10 cellular contexts compared by ENCODE assay signal in genomic region chr11:115659061-115659963, GRCh38.
A peak's percentile ranks its signal among the peaks of the same experiment; 100 is the strongest.
DNase-seq lines count a peak whose midpoint lies in the region; ATAC-seq, FAIRE-seq and TF ChIP-seq lines count a peak whose summit lies in the region.
"Had no signal": no experiment of that assay in that cellular context is flagged by ENCODE, and none has a peak within 500 bp of the region (broad histone marks: within the 10 kb centered on the region; RNA-seq: fewer than 3 reads in every experiment).

No MANE protein-coding gene starts in this region.

- H3K4ac ChIP-seq in H9 (ENCODE audit: low read depth, low read length), result no peak overlapping the region

- H2BK5ac ChIP-seq in H9 (ENCODE audit: insufficient read length, low read length), result no peak overlapping the region

- no peak overlapping the region for H3K4me3 ChIP-seq in RWPE2 (ENCODE audit: severe bottlenecking)
- peak overlapping the region; percentile 48 to 55 (median 52) for H3K4me3 ChIP-seq in gastrocnemius medialis
- peak overlapping the region in 1 of 2 donors; percentile 43 for H3K4me3 ChIP-seq in kidney (ENCODE audit: low read length in 2 of 2)

- no peak overlapping the region for H2BK12ac ChIP-seq in H9 (ENCODE audit: insufficient read length, low read depth, low read length)

- H3K4me2 ChIP-seq in H9 (ENCODE audit: insufficient read depth, insufficient read length, low read length), result peak overlapping the region; percentile 79

- H3K27me3 ChIP-seq in H9 (ENCODE audit: insufficient read depth, low read length) (peaks cover 23% of the 10 kb centered on the region; the same call in 1 of the 2 replicates), RWPE2 (ENCODE audit: insufficient read depth, poor library complexity, severe bottlenecking) (peaks cover 11% of the 10 kb centered on the region), gastrocnemius medialis (peaks cover 8 to 17% (median 11%) of the 10 kb centered on the region in 3 donors)

- H2AFZ ChIP-seq in H9 (ENCODE audit: low read length), result no peak overlapping the region

- H2BK120ac ChIP-seq in H9 (ENCODE audit: low read depth, low read length, poor library complexity, severe bottlenecking), result no peak overlapping the region

- H3K18ac ChIP-seq in H9 (ENCODE audit: insufficient read length, low read depth, low read length), result no peak overlapping the region

- no peak overlapping the region for H2AK5ac ChIP-seq in H9 (ENCODE audit: insufficient read length, low read length)

- no peak overlapping the region for H3K23ac ChIP-seq in H9 (ENCODE audit: insufficient read length, low read depth, low read length)

- FAIRE-seq in kidney (lab: Jason Lieb, UNC), result no peak

- no peaks in the 10 kb centered on the region for H3K4me1 ChIP-seq in H9 (ENCODE audit: insufficient read depth, low read length)
- no peaks in the 10 kb centered on the region for H3K4me1 ChIP-seq in RWPE2 (ENCODE audit: insufficient read depth, poor library complexity, severe bottlenecking)
- H3K4me1 ChIP-seq in gastrocnemius medialis, result peaks cover 0 to 6% of the 10 kb centered on the region in 2 donors
- peaks cover 0 to 4% of the 10 kb centered on the region in 2 donors for H3K4me1 ChIP-seq in kidney (ENCODE audit: control insufficient read depth in 1 of 2, insufficient read depth in 1 of 2, low read depth in 1 of 2, low read length in 2 of 2)

- H3K36me3 Mint-ChIP-seq in H9 (ENCODE audit: insufficient read depth in 1 of 3, low read depth in 3 of 3), result no peaks in the 10 kb centered on the region
- H3K36me3 Mint-ChIP-seq in naive thymus-derived CD8-positive, alpha-beta T cell, result peaks cover 0 to 5% (median 0%) of the 10 kb centered on the region in 3 donors

- in situ Hi-C loops in gastrocnemius medialis (cut with MboI; ENCODE audit: low sequenced_read_pairs in 4 of 4), result no loop called here

- H3K23me2 ChIP-seq in H9 (ENCODE audit: insufficient read length, low read depth, low read length, poor library complexity, severe bottlenecking), result peaks cover 12% of the 10 kb centered on the region

- H3K14ac ChIP-seq in H9 (ENCODE audit: insufficient read depth, low read length), result no peak overlapping the region

- no peaks in the 10 kb centered on the region for H3K9me3 Mint-ChIP-seq in H9
- peaks cover 0 to 7% (median 0%) of the 10 kb centered on the region in 9 donors for H3K9me3 Mint-ChIP-seq in naive thymus-derived CD8-positive, alpha-beta T cell

- H3K27ac ChIP-seq in H9 (ENCODE audit: insufficient read length, low read depth, low read length) (no peak overlapping the region), RWPE2 (ENCODE audit: poor library complexity, severe bottlenecking) (no peak overlapping the region), gastrocnemius medialis (peak overlapping the region in 2 of 4 donors; percentile 36 to 40), kidney (ENCODE audit: low read depth in 2 of 2, low read length in 2 of 2) (no peak overlapping the region)
- H3K27ac ChIP-seq: neutrophil had no signal

- peak overlapping the region; percentile 67 to 85 for H3K4me3 Mint-ChIP-seq in H9
- peak overlapping the region in 1 of 10 donors; percentile 18 for H3K4me3 Mint-ChIP-seq in naive thymus-derived CD8-positive, alpha-beta T cell

- no peak overlapping the region for H2BK20ac ChIP-seq in H9 (ENCODE audit: low read depth, low read length, poor library complexity, severe bottlenecking)

- DNase-seq in H9 (peak; percentile 51), RWPE2 (ENCODE audit: low spot score) (no peak), hepatic stellate cell (ENCODE audit: low spot score) (peak; percentile 19), gastrocnemius medialis (no peak), SW 1271 (lab: John Stamatoyannopoulos, UW) (no peak), kidney (no peak)
- DNase-seq in naive thymus-derived CD8-positive, alpha-beta T cell, result no peak
- DNase-seq: NCI-H2107 had no signal

- no peak overlapping the region for H3K27ac Mint-ChIP-seq in H9
- H3K27ac Mint-ChIP-seq in naive thymus-derived CD8-positive, alpha-beta T cell, result no peak overlapping the region

- H4K5ac ChIP-seq in H9 (ENCODE audit: insufficient read length, low read depth, low read length), result no peak overlapping the region

- H3K27me3 Mint-ChIP-seq in H9 (ENCODE audit: low read depth), result peaks cover 95% of the 10 kb centered on the region
- peaks cover 8 to 64% (median 32%) of the 10 kb centered on the region in 5 donors for H3K27me3 Mint-ChIP-seq in naive thymus-derived CD8-positive, alpha-beta T cell

- no peaks in the 10 kb centered on the region for H3K79me1 ChIP-seq in H9 (ENCODE audit: insufficient read depth, low read depth, low read length, poor library complexity, severe bottlenecking)

- no peaks in the 10 kb centered on the region for H4K20me1 ChIP-seq in H9 (ENCODE audit: control insufficient read depth, insufficient read depth, insufficient read length)

- POLR2A ChIA-PET in naive thymus-derived CD8-positive, alpha-beta T cell (lab: Charles Lee), result no interaction called here

- no peak overlapping the region for H2BK15ac ChIP-seq in H9 (ENCODE audit: low read depth, low read length)

- intact Hi-C loops in gastrocnemius medialis (cut with DNase I; ENCODE audit: low total_unique reads), result no loop called here
- intact Hi-C loops in kidney (cut with DNase I), result no loop called here

- H3K79me2 ChIP-seq in H9 (ENCODE audit: insufficient read depth, low read length), result no peaks in the 10 kb centered on the region

- TF ChIP-seq POLR2A in gastrocnemius medialis (IDR thresholded peaks at IDR 0.05), result no peak

- no peaks in the 10 kb centered on the region for H3K36me3 ChIP-seq in RWPE2 (ENCODE audit: low read depth)
- no peaks in the 10 kb centered on the region for H3K36me3 ChIP-seq in gastrocnemius medialis
- H3K36me3 ChIP-seq in kidney (ENCODE audit: control insufficient read depth in 1 of 2, insufficient read depth in 2 of 2, low read length in 2 of 2), result no peaks in the 10 kb centered on the region
- H3K36me3 ChIP-seq: neutrophil had no signal

- no peak overlapping the region for H4K91ac ChIP-seq in H9 (ENCODE audit: insufficient read length, low read depth, low read length)

- no peak overlapping the region for H4K8ac ChIP-seq in H9 (replicated peaks; ENCODE audit: insufficient read length, low read depth, low read length)

- no peak overlapping the region for H3T11ph ChIP-seq in H9 (ENCODE audit: low read length)

- TF ChIP-seq CTCF in H9 (conservative IDR thresholded peaks at IDR 0.05) (no peak), RWPE2 (IDR thresholded peaks at IDR 0.05; ENCODE audit: poor library complexity, severe bottlenecking) (no peak), gastrocnemius medialis (IDR thresholded peaks at IDR 0.05 in 4 of 5, conservative IDR thresholded peaks at IDR 0.05 in 1 of 5) (no peak), kidney (IDR thresholded peaks at IDR 0.05; ENCODE audit: borderline replicate concordance, extremely low read depth, insufficient read depth) (no peak)

- H3K56ac ChIP-seq in H9 (ENCODE audit: insufficient read length, low read depth, low read length), result no peak overlapping the region

- no CpG with 5 or more reads among the region's 60 CpGs for WGBS in H9 (ENCODE audit: extremely low coverage, insufficient read length, low lambda C conversion rate)

- H3K9ac ChIP-seq in H9 (ENCODE audit: extremely low read depth, insufficient read length, low read length) (no peak overlapping the region), kidney (ENCODE audit: low read length in 2 of 2) (no peak overlapping the region)

- peak; percentile 42; the same call in 2 of the 3 replicates for ATAC-seq in RWPE2 (ENCODE audit: low read depth)
- peak; percentile 25 to 31 for ATAC-seq in gastrocnemius medialis
- ATAC-seq in GM21786 (IDR thresholded peaks at IDR 0.05; ENCODE audit: unreplicated experiment), result no peak
- ATAC-seq in naive thymus-derived CD8-positive, alpha-beta T cell, result no peak

- H3K9me3 ChIP-seq in H9 (ENCODE audit: control insufficient read depth, low read depth, low read length), result no peaks in the 10 kb centered on the region
- H3K9me3 ChIP-seq in RWPE2 (ENCODE audit: severe bottlenecking), result peaks cover 5% of the 10 kb centered on the region
- H3K9me3 ChIP-seq in gastrocnemius medialis, result no peaks in the 10 kb centered on the region
- H3K9me3 ChIP-seq in kidney (ENCODE audit: control insufficient read depth in 1 of 2, low read length in 2 of 2), result no peaks in the 10 kb centered on the region
- H3K9me3 ChIP-seq: neutrophil had no signal

- peaks cover 24 to 26% of the 10 kb centered on the region in 2 experiments for H3K4me1 Mint-ChIP-seq in H9
- peaks cover 0 to 2% (median 0%) of the 10 kb centered on the region in 4 donors for H3K4me1 Mint-ChIP-seq in naive thymus-derived CD8-positive, alpha-beta T cell

Comparison
In these comparisons a context has a peak if more than half of its experiments do, and no peak if none do; other contexts are left out.
1. DNase-seq: peak in H9 (single experiment) and hepatic stellate cell (single experiment); none in RWPE2 (single experiment), gastrocnemius medialis (0 of 2), SW 1271 (0 of 2), naive thymus-derived CD8-positive, alpha-beta T cell (0 of 10) and kidney (single experiment).
2. ATAC-seq: peak in RWPE2 (single experiment) and gastrocnemius medialis (2 of 2); none in GM21786 (single experiment) and naive thymus-derived CD8-positive, alpha-beta T cell (0 of 2).